22 cellular contexts compared by ENCODE assay signal in genomic region chr3:120495809-120496208, GRCh38. TPM values are rescaled to one million over a fixed set of nuclear protein-coding genes. Genes with fewer than 3 reads are reported as not detected.
DNase-seq lines count a peak whose midpoint lies in the region; ATAC-seq, FAIRE-seq and TF ChIP-seq lines count a peak whose summit lies in the region.
"Had no signal": no experiment of that assay in that cellular context is flagged by ENCODE, and none has a peak within 500 bp of the region (broad histone marks: within the 10 kb centered on the region; RNA-seq: fewer than 3 reads in every experiment).

No MANE protein-coding gene starts in this region.

- POLR2A ChIA-PET in MCF 10A (lab: Yijun Ruan, JAX) = interaction anchor here (1.0 kb wide), 1 partner anchor 79 kb away, joined by 4 read pairs; no protein-coding TSS in a partner anchor

- intact Hi-C loops in MCF 10A (cut with micrococcal nuclease) (loop anchor here (2.0 kb wide), 1 partner anchor 45 kb away; the partner anchor contains the start of gene FSTL1), breast epithelium (cut with DNase I; ENCODE audit: low total_unique reads) (no loop called here), ascending aorta (cut with DNase I) (loop anchor here (2.0 kb wide), 3 partner anchors 25 to 69 kb away; no protein-coding TSS in a partner anchor)

- DNase-seq in MCF 10A (ENCODE audit: unreplicated experiment) = no peak
- no peak for DNase-seq in breast epithelium (ENCODE audit: low spot score in 2 of 2)
- no peak for DNase-seq in ascending aorta (ENCODE audit: low spot score in 2 of 2)
- peak; percentile 45 for DNase-seq in kidney tubule cell (ENCODE audit: low spot score)
- no peak for DNase-seq in urothelium cell line (ENCODE audit: low spot score)
- DNase-seq in MV-4-11 (lab: John Stamatoyannopoulos, UW) = no peak
- no peak for DNase-seq in NCI-H748 treated with DMSO at 0.1 percent for 48 hours (lab: John Stamatoyannopoulos, UW)
- DNase-seq: 8988T; activated CD4-positive, alpha-beta T cell treated with anti-CD3 and anti-CD28 coated beads, Interleukin-2, amount 50 U/mL, for 48 hours; activated naive CD4-positive, alpha-beta T cell; activated T-cell treated with anti-CD3 and anti-CD28 coated beads for 4 hours; endodermal cell; left lung; NCI-H1417; NCI-H82; ovary; RPMI8226; stimulated activated CD4-positive, alpha-beta T cell treated with anti-CD3 and anti-CD28 coated beads, Interleukin-4, amount 100 ng/mL, for 1 hour had no signal

- H3K36me3 ChIP-seq in breast epithelium (no peaks in the 10 kb centered on the region), ascending aorta (no peaks in the 10 kb centered on the region)
- H3K36me3 ChIP-seq: BLaER1, left lung, ovary had no signal

- peaks cover 25% of the 10 kb centered on the region for H3K4me1 Mint-ChIP-seq in MCF 10A (ENCODE audit: insufficient read depth, unreplicated experiment)

- no TSS peak for BruUV-seq in MCF 10A (replicated peaks; lab: Mats Ljungman, UMichigan)

- H3K9me3 Mint-ChIP-seq in MCF 10A (ENCODE audit: unreplicated experiment) = peaks cover 9% of the 10 kb centered on the region

- no peaks in the 10 kb centered on the region for H3K27me3 Mint-ChIP-seq in MCF 10A (ENCODE audit: insufficient read depth, unreplicated experiment)

- TF ChIP-seq POLR2A in breast epithelium (IDR thresholded peaks at IDR 0.05) = no peak

- peaks cover 0 to 4% of the 10 kb centered on the region in 2 donors for H3K4me1 ChIP-seq in breast epithelium
- H3K4me1 ChIP-seq in ascending aorta = peaks cover 7 to 26% of the 10 kb centered on the region in 2 donors
- H3K4me1 ChIP-seq: BLaER1 had no signal

- peak overlapping the region in 1 of 2 donors; percentile 34 for H3K27ac ChIP-seq in breast epithelium
- H3K27ac ChIP-seq in ascending aorta = peak overlapping the region; percentile 75
- H3K27ac ChIP-seq: BLaER1, KMS-11, ovary had no signal

- H3K4me3 ChIP-seq in breast epithelium = no peak overlapping the region
- no peak overlapping the region for H3K4me3 ChIP-seq in ascending aorta
- H3K4me3 ChIP-seq: BLaER1, left lung, ovary had no signal

- H3K9me3 ChIP-seq in breast epithelium (no peaks in the 10 kb centered on the region), ascending aorta (peaks cover 0 to 13% of the 10 kb centered on the region in 2 donors)
- H3K9me3 ChIP-seq: ovary had no signal

- peak overlapping the region; percentile 78 for H3K27ac Mint-ChIP-seq in MCF 10A (ENCODE audit: low read depth, unreplicated experiment)
- H3K27ac Mint-ChIP-seq: endodermal cell had no signal

- CTCF ChIA-PET in MCF 10A (lab: Yijun Ruan, JAX) = interaction anchor here (0.6 to 0.9 kb wide), 2 partner anchors 12 to 272 kb away, joined by 3 to 4 read pairs; no protein-coding TSS in a partner anchor

- H3K4me3 Mint-ChIP-seq in MCF 10A (ENCODE audit: unreplicated experiment) = no peak overlapping the region
- H3K4me3 Mint-ChIP-seq: endodermal cell had no signal

- FAIRE-seq in urothelium cell line (lab: Jason Lieb, UNC) = peak; percentile 68
- FAIRE-seq: D721Med had no signal

- no peaks in the 10 kb centered on the region for H3K27me3 ChIP-seq in breast epithelium
- H3K27me3 ChIP-seq in ascending aorta = no peaks in the 10 kb centered on the region
- H3K27me3 ChIP-seq: BLaER1, left lung, ovary had no signal

- TF ChIP-seq CTCF in MCF 10A (IDR thresholded peaks at IDR 0.05; ENCODE audit: unreplicated experiment) = no peak
- TF ChIP-seq CTCF in breast epithelium (IDR thresholded peaks at IDR 0.05) = no peak
- TF ChIP-seq CTCF in ascending aorta (IDR thresholded peaks at IDR 0.05) = no peak

- H3K36me3 Mint-ChIP-seq in MCF 10A (ENCODE audit: insufficient read depth, unreplicated experiment) = no peaks in the 10 kb centered on the region

- no peak for ATAC-seq in GM21381 (IDR thresholded peaks at IDR 0.05; ENCODE audit: unreplicated experiment)

RNA-seq across cellular contexts. Expression of gene FSTL1, which starts 45.0 kb away (rescaled TPM):
- total RNA-seq in MCF 10A (2022) = 49.4 and 56.4 TPM in 2 replicates
- total RNA-seq in breast epithelium = 1,000 to 10,000 TPM in 1 of 3 donors, 100 to 1,000 TPM in 2; 225 to 1,263 (median 355) TPM
- 790 TPM for total RNA-seq in ascending aorta
